Comparison of ENCODE assay signal across 19 cellular contexts in genomic region chr13:110278859-110279258, GRCh38.
"Had no signal": no experiment of that assay in that cellular context is flagged by ENCODE, and none has a peak within 500 bp of the region (broad histone marks: within the 10 kb centered on the region; RNA-seq: fewer than 3 reads in every experiment).

No MANE protein-coding gene starts in this region.

- H3K36me3 ChIP-seq: upper lobe of left lung, vagina had no signal

- H3K9me3 ChIP-seq: psoas muscle, upper lobe of left lung, vagina had no signal

- H3K27me3 ChIP-seq: dorsolateral prefrontal cortex, upper lobe of left lung, vagina had no signal

- H3K4me1 Mint-ChIP-seq: immature natural killer cell; naive B cell; stimulated activated memory B cell treated with anti-CD40 and anti-IgM and Interleukin-4, amounts not matched to agents 10 μg/mL and 1 μg/mL and 100 μg/mL, for 72 hours had no signal

- ATAC-seq: esophagus mucosa; left colon; psoas muscle; stimulated activated memory B cell treated with anti-CD40 and anti-IgM and Interleukin-4, amounts not matched to agents 10 μg/mL and 1 μg/mL and 100 μg/mL, for 72 hours; stimulated activated naive CD8-positive, alpha-beta T cell treated with anti-CD3 and anti-CD28 coated beads, Interleukin-15, amount 100 ng/mL, for 72 hours had no signal

- DNase-seq: central memory CD4-positive, alpha-beta T cell; cortex of kidney; dorsolateral prefrontal cortex; effector CD8-positive, alpha-beta T cell; immature natural killer cell; kidney; left colon; mesendoderm; naive B cell; psoas muscle; stimulated activated CD4-positive, alpha-beta T cell treated with anti-CD3 and anti-CD28 coated beads, Interleukin-1b, Interleukin-23, amount 100 ng/mL, for 48 hours; stimulated activated CD4-positive, alpha-beta T cell treated with anti-CD3 and anti-CD28 coated beads, Interleukin-4, amount 100 ng/mL, for 24 hours; stimulated activated naive CD8-positive, alpha-beta T cell treated with anti-CD3 and anti-CD28 coated beads, Interleukin-15, amount 100 ng/mL, for 72 hours; substantia nigra; upper lobe of left lung had no signal

- H3K27ac Mint-ChIP-seq: immature natural killer cell; naive B cell; nephron; stimulated activated memory B cell treated with anti-CD40 and anti-IgM and Interleukin-4, amounts not matched to agents 10 μg/mL and 1 μg/mL and 100 μg/mL, for 72 hours; stimulated activated naive CD8-positive, alpha-beta T cell treated with anti-CD3 and anti-CD28 coated beads, Interleukin-15, amount 100 ng/mL, for 72 hours had no signal

- H3K4me3 ChIP-seq: dorsolateral prefrontal cortex, psoas muscle, upper lobe of left lung, vagina had no signal

- H3K9me3 Mint-ChIP-seq: immature natural killer cell, nephron had no signal

- H3K4me3 Mint-ChIP-seq: immature natural killer cell; naive B cell; nephron; stimulated activated memory B cell treated with anti-CD40 and anti-IgM and Interleukin-4, amounts not matched to agents 10 μg/mL and 1 μg/mL and 100 μg/mL, for 72 hours; stimulated activated naive CD8-positive, alpha-beta T cell treated with anti-CD3 and anti-CD28 coated beads, Interleukin-15, amount 100 ng/mL, for 72 hours had no signal

- H3K27me3 Mint-ChIP-seq: stimulated activated memory B cell treated with anti-CD40 and anti-IgM and Interleukin-4, amounts not matched to agents 10 μg/mL and 1 μg/mL and 100 μg/mL, for 72 hours had no signal

- H3K27ac ChIP-seq: dorsolateral prefrontal cortex, psoas muscle, upper lobe of left lung had no signal

- H3K36me3 Mint-ChIP-seq: immature natural killer cell; naive B cell; stimulated activated memory B cell treated with anti-CD40 and anti-IgM and Interleukin-4, amounts not matched to agents 10 μg/mL and 1 μg/mL and 100 μg/mL, for 72 hours had no signal
